ENCODE assay signal across 26 cellular contexts in the genomic region with DNA sequence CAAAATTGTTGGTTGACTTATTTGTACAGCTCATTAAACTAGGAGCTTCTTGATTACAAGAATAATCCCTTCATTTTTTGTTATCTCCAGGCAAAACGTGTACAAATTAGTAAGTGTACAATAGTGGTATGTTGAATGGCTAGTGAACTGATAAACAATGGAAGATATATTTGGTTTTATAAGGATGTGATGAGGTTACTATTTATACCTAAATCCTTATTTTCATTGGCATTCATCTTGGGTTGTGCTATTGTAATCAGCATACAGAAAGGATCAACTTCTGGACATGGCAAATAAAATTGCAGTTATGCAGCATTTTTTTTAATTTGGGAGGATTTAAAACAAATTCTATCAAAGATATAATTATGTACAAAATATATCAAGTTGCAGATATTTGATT.
"Had no signal": no experiment of that assay in that cellular context is flagged by ENCODE, and none has a peak within 500 bp of the region (broad histone marks: within the 10 kb centered on the region; RNA-seq: fewer than 3 reads in every experiment).

No MANE protein-coding gene starts in this region.

- H3K4me1 ChIP-seq: stomach, suprapubic skin, testis, tibial artery, tibial nerve, upper lobe of left lung, upper lobe of right lung, uterus, vagina had no signal

- H3K27me3 ChIP-seq: stomach, suprapubic skin, testis, thyroid gland, tibial artery, tibial nerve, transverse colon, upper lobe of left lung, upper lobe of right lung, uterus, vagina had no signal

- H3K9me3 ChIP-seq: stomach, suprapubic skin, testis, thoracic aorta, thyroid gland, tibial artery, tibial nerve, transverse colon, upper lobe of left lung, upper lobe of right lung, uterus, vagina had no signal

- H3K36me3 ChIP-seq: stomach, suprapubic skin, thoracic aorta, thyroid gland, tibial artery, tibial nerve, transverse colon, upper lobe of left lung, upper lobe of right lung, uterus, vagina had no signal

- DNase-seq: stimulated activated CD4-positive, alpha-beta T cell treated with anti-CD3 and anti-CD28 coated beads, Interleukin-2, amount 100 ng/mL, for 48 hours; stimulated activated CD4-positive, alpha-beta T cell treated with anti-CD3 and anti-CD28 coated beads, Interleukin-4, amount 100 ng/mL, for 1 hour; stimulated activated CD4-positive, alpha-beta T cell treated with anti-CD3 and anti-CD28 coated beads, Interleukin-4, amount 100 ng/mL, for 24 hours; stimulated activated CD4-positive, alpha-beta T cell treated with anti-CD3 and anti-CD28 coated beads, Interleukin-4, amount 100 ng/mL, for 4 hours; stimulated activated CD8-positive, alpha-beta memory T cell treated with anti-CD3 and anti-CD28 coated beads, Interleukin-4, amount 100 ng/mL, for 48 hours; stimulated activated naive B cell treated with anti-CD40 and anti-IgM and Interleukin-4, amounts not matched to agents 10 μg/mL and 1 μg/mL and 100 μg/mL, for 72 hours; stimulated activated naive CD4-positive, alpha-beta T cell; stimulated activated naive CD4-positive, alpha-beta T cell treated with Interleukin-2 at 50 U/mL for 16 hours; stimulated activated naive CD8-positive, alpha-beta T cell treated with anti-CD3 and anti-CD28 coated beads, Interleukin-15, amount 100 ng/mL, for 72 hours; stimulated activated naive CD8-positive, alpha-beta T cell treated with anti-CD3 and anti-CD28 coated beads, Interleukin-15, Interleukin-2, amounts not matched to agents 100 U/mL and 50 U/mL, for 24 hours; stomach; substantia nigra; testis; thyroid gland; tibial artery; transverse colon; upper lobe of left lung; upper lobe of right lung; uterus had no signal

- H3K27ac ChIP-seq: stomach, suprapubic skin, testis, thoracic aorta, thyroid gland, tibial artery, tibial nerve, transverse colon, upper lobe of left lung, upper lobe of right lung, uterus, vagina had no signal

- ATAC-seq: stimulated activated effector memory CD8-positive, alpha-beta T cell treated with anti-CD3 and anti-CD28 coated beads, Interleukin-12 subunit alpha, Interleukin-12 subunit beta, amount 100 ng/mL, for 72 hours; stimulated activated memory B cell treated with anti-CD40 and anti-IgM and Interleukin-4, amounts not matched to agents 10 μg/mL and 1 μg/mL and 100 μg/mL, for 72 hours; stimulated activated naive B cell treated with anti-CD40 and anti-IgM and Interleukin-4, amounts not matched to agents 10 μg/mL and 1 μg/mL and 100 μg/mL, for 72 hours; stimulated activated naive CD8-positive, alpha-beta T cell treated with anti-CD3 and anti-CD28 coated beads, Interleukin-15, amount 100 ng/mL, for 72 hours; stimulated activated naive CD8-positive, alpha-beta T cell treated with anti-CD3 and anti-CD28 coated beads, Interleukin-15, Interleukin-2, amounts not matched to agents 100 U/mL and 50 U/mL, for 24 hours; upper lobe of right lung had no signal

- FAIRE-seq: urothelium cell line had no signal

- H3K4me3 ChIP-seq: stomach, suprapubic skin, testis, thoracic aorta, thyroid gland, tibial artery, tibial nerve, transverse colon, upper lobe of left lung, upper lobe of right lung, uterus, vagina had no signal
